1 cellular context compared by ENCODE assay signal in the genomic region with DNA sequence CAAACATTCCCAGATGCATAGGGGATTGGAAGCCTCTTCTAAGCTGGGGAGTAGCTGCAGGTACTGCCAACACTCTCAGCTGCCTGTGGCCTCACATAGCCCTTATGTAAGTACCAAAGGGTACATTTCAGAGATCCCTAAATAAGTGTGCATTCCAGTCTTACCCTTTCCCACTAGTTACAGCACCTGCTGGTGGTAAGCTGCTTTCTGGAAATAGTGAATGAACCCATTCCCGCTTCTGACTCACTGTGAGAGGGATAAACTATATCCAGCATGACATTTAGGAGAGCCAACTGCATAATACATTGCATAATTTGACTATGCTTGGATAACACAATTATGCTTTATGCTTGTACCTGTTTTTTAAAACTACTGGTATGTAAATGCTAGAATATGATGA.
TF ChIP-seq lines count a peak whose summit lies in the region.

No MANE protein-coding gene starts in this region.

TF ChIP-seq in GM23338, 12 proteins besides CTCF, POLR2A, EP300 and RAD21:
- TF ChIP-seq, protein P1, sequence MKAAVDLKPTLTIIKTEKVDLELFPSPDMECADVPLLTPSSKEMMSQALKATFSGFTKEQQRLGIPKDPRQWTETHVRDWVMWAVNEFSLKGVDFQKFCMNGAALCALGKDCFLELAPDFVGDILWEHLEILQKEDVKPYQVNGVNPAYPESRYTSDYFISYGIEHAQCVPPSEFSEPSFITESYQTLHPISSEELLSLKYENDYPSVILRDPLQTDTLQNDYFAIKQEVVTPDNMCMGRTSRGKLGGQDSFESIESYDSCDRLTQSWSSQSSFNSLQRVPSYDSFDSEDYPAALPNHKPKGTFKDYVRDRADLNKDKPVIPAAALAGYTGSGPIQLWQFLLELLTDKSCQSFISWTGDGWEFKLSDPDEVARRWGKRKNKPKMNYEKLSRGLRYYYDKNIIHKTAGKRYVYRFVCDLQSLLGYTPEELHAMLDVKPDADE (IDR thresholded peaks at IDR 0.05): no peak
- TF ChIP-seq EZH2 (IDR thresholded peaks at IDR 0.05; ENCODE audit: low read depth, unreplicated experiment): no peak
- TF ChIP-seq EZH2phosphoT487 (IDR thresholded peaks at IDR 0.05; ENCODE audit: unreplicated experiment): no peak
- no peak for TF ChIP-seq STAT1 (IDR thresholded peaks at IDR 0.05; ENCODE audit: unreplicated experiment)
- no peak for TF ChIP-seq JUNB (IDR thresholded peaks at IDR 0.05; ENCODE audit: unreplicated experiment)
- no peak for TF ChIP-seq ZNF114 (CRISPR knock-in tag; IDR thresholded peaks at IDR 0.05)
- no peak for TF ChIP-seq ZNF331 (CRISPR knock-in tag; IDR thresholded peaks at IDR 0.05; ENCODE audit: low read depth)
- no peak for TF ChIP-seq POLR2AphosphoS5 (IDR thresholded peaks at IDR 0.05; ENCODE audit: low read depth)
- TF ChIP-seq NANOG (IDR thresholded peaks at IDR 0.05; ENCODE audit: borderline replicate concordance): no peak
- no peak for TF ChIP-seq CREB1 (CRISPR knock-in tag; IDR thresholded peaks at IDR 0.05; ENCODE audit: low read depth)
- TF ChIP-seq, protein P2, sequence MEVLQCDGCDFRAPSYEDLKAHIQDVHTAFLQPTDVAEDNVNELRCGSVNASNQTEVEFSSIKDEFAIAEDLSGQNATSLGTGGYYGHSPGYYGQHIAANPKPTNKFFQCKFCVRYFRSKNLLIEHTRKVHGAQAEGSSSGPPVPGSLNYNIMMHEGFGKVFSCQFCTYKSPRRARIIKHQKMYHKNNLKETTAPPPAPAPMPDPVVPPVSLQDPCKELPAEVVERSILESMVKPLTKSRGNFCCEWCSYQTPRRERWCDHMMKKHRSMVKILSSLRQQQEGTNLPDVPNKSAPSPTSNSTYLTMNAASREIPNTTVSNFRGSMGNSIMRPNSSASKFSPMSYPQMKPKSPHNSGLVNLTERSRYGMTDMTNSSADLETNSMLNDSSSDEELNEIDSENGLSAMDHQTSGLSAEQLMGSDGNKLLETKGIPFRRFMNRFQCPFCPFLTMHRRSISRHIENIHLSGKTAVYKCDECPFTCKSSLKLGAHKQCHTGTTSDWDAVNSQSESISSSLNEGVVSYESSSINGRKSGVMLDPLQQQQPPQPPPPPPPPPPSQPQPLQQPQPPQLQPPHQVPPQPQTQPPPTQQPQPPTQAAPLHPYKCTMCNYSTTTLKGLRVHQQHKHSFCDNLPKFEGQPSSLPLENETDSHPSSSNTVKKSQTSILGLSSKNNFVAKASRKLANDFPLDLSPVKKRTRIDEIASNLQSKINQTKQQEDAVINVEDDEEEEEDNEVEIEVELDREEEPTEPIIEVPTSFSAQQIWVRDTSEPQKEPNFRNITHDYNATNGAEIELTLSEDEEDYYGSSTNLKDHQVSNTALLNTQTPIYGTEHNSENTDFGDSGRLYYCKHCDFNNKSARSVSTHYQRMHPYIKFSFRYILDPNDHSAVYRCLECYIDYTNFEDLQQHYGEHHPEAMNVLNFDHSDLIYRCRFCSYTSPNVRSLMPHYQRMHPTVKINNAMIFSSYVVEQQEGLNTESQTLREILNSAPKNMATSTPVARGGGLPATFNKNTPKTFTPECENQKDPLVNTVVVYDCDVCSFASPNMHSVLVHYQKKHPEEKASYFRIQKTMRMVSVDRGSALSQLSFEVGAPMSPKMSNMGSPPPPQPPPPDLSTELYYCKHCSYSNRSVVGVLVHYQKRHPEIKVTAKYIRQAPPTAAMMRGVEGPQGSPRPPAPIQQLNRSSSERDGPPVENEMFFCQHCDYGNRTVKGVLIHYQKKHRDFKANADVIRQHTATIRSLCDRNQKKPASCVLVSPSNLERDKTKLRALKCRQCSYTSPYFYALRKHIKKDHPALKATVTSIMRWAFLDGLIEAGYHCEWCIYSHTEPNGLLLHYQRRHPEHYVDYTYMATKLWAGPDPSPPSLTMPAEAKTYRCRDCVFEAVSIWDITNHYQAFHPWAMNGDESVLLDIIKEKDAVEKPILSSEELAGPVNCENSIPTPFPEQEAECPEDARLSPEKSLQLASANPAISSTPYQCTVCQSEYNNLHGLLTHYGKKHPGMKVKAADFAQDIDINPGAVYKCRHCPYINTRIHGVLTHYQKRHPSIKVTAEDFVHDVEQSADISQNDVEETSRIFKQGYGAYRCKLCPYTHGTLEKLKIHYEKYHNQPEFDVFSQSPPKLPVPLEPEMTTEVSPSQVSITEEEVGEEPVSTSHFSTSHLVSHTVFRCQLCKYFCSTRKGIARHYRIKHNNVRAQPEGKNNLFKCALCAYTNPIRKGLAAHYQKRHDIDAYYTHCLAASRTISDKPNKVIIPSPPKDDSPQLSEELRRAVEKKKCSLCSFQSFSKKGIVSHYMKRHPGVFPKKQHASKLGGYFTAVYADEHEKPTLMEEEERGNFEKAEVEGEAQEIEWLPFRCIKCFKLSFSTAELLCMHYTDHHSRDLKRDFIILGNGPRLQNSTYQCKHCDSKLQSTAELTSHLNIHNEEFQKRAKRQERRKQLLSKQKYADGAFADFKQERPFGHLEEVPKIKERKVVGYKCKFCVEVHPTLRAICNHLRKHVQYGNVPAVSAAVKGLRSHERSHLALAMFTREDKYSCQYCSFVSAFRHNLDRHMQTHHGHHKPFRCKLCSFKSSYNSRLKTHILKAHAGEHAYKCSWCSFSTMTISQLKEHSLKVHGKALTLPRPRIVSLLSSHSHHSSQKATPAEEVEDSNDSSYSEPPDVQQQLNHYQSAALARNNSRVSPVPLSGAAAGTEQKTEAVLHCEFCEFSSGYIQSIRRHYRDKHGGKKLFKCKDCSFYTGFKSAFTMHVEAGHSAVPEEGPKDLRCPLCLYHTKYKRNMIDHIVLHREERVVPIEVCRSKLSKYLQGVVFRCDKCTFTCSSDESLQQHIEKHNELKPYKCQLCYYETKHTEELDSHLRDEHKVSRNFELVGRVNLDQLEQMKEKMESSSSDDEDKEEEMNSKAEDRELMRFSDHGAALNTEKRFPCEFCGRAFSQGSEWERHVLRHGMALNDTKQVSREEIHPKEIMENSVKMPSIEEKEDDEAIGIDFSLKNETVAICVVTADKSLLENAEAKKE (CRISPR knock-in tag; IDR thresholded peaks at IDR 0.05): no peak
- TF ChIP-seq, protein P3, sequence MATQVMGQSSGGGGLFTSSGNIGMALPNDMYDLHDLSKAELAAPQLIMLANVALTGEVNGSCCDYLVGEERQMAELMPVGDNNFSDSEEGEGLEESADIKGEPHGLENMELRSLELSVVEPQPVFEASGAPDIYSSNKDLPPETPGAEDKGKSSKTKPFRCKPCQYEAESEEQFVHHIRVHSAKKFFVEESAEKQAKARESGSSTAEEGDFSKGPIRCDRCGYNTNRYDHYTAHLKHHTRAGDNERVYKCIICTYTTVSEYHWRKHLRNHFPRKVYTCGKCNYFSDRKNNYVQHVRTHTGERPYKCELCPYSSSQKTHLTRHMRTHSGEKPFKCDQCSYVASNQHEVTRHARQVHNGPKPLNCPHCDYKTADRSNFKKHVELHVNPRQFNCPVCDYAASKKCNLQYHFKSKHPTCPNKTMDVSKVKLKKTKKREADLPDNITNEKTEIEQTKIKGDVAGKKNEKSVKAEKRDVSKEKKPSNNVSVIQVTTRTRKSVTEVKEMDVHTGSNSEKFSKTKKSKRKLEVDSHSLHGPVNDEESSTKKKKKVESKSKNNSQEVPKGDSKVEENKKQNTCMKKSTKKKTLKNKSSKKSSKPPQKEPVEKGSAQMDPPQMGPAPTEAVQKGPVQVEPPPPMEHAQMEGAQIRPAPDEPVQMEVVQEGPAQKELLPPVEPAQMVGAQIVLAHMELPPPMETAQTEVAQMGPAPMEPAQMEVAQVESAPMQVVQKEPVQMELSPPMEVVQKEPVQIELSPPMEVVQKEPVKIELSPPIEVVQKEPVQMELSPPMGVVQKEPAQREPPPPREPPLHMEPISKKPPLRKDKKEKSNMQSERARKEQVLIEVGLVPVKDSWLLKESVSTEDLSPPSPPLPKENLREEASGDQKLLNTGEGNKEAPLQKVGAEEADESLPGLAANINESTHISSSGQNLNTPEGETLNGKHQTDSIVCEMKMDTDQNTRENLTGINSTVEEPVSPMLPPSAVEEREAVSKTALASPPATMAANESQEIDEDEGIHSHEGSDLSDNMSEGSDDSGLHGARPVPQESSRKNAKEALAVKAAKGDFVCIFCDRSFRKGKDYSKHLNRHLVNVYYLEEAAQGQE (IDR thresholded peaks at IDR 0.05; ENCODE audit: unreplicated experiment): no peak
